ENCODE assay signal across 32 cellular contexts in genomic region chr1:2832506-2833453, GRCh38.
"Had no signal": no experiment of that assay in that cellular context is flagged by ENCODE, and none has a peak within 500 bp of the region (broad histone marks: within the 10 kb centered on the region; RNA-seq: fewer than 3 reads in every experiment).

No MANE protein-coding gene starts in this region.

- DNase-seq: activated CD4-positive, alpha-beta memory T cell treated with anti-CD3 and anti-CD28 coated beads, Interleukin-2, amount 10 ng/mL, durations not matched to agents 7 days and 5 days; activated CD4-positive, alpha-beta T cell treated with anti-CD3 and anti-CD28 coated beads for 48 hours; activated CD8-positive, alpha-beta memory T cell treated with anti-CD3 and anti-CD28 coated beads for 24 hours; activated CD8-positive, alpha-beta memory T cell treated with anti-CD3 and anti-CD28 coated beads, Interleukin-2, amount 10 ng/mL, durations not matched to agents 7 days and 5 days; activated CD8-positive, alpha-beta memory T cell treated with anti-CD3 and anti-CD28 coated beads, Interleukin-2, amount 50 U/mL, for 48 hours; activated effector memory CD4-positive, alpha-beta T cell treated with Interleukin-2 at 50 U/mL for 16 hours; activated naive CD4-positive, alpha-beta T cell treated with anti-CD3 and anti-CD28 coated beads, Interleukin-2, amount 10 ng/mL, durations not matched to agents 7 days and 5 days; activated naive CD8-positive, alpha-beta T cell treated with anti-CD3 and anti-CD28 coated beads, Interleukin-2, amount 50 U/mL, for 24 hours; activated T-cell treated with anti-CD3 and anti-CD28 coated beads, Interleukin-2, amount 50 U/mL, for 48 hours; anterior cingulate cortex; central memory CD4-positive, alpha-beta T cell; Karpas-422; KBM-7; NCI-H1105; NCI-H1417 treated with DMSO at 0.1 percent for 48 hours; NCI-H1930; NCI-H2081 treated with DMSO at 0.1 percent for 48 hours; NCI-H345; NCI-H524 treated with DMSO at 0.1 percent for 48 hours; NK-92 treated with Interleukin-12 subunit alpha and Interleukin-12 subunit beta, amount 100 ng/mL, for 24 hours; PC-3; Peyer's patch; RPMI8226; SHP77; SK-N-SH had no signal

- H3K4me1 Mint-ChIP-seq: activated CD4-positive, alpha-beta memory T cell treated with anti-CD3 and anti-CD28 coated beads, Interleukin-2, amount 10 ng/mL, durations not matched to agents 7 days and 5 days; activated CD8-positive, alpha-beta memory T cell treated with anti-CD3 and anti-CD28 coated beads, Interleukin-2, amount 10 ng/mL, durations not matched to agents 7 days and 5 days; activated naive CD4-positive, alpha-beta T cell treated with anti-CD3 and anti-CD28 coated beads, Interleukin-2, amount 10 ng/mL, durations not matched to agents 7 days and 5 days; activated naive CD8-positive, alpha-beta T cell treated with anti-CD3 and anti-CD28 coated beads, Interleukin-2, amount 50 U/mL, for 24 hours; WTC11 had no signal

- H3K4me2 ChIP-seq: SK-N-SH had no signal

- H3K4me1 ChIP-seq: Peyer's patch, SJSA1 had no signal

- H3K27me3 Mint-ChIP-seq: activated CD4-positive, alpha-beta memory T cell treated with anti-CD3 and anti-CD28 coated beads, Interleukin-2, amount 10 ng/mL, durations not matched to agents 7 days and 5 days; activated CD8-positive, alpha-beta memory T cell treated with anti-CD3 and anti-CD28 coated beads, Interleukin-2, amount 10 ng/mL, durations not matched to agents 7 days and 5 days; activated naive CD8-positive, alpha-beta T cell; activated naive CD8-positive, alpha-beta T cell treated with anti-CD3 and anti-CD28 coated beads, Interleukin-2, amount 50 U/mL, for 24 hours had no signal

- H3K4me3 ChIP-seq: Peyer's patch, SJSA1 had no signal

- H3K9me3 Mint-ChIP-seq: activated naive CD8-positive, alpha-beta T cell treated with anti-CD3 and anti-CD28 coated beads, Interleukin-2, amount 50 U/mL, for 24 hours; T-helper 2 cell treated with Interferon-gamma antibody and Interleukin-4, amounts not matched to agents 5 μg/mL and 100 μg/mL, for 36 hours had no signal

- H3K27ac Mint-ChIP-seq: activated CD4-positive, alpha-beta memory T cell treated with anti-CD3 and anti-CD28 coated beads, Interleukin-2, amount 10 ng/mL, durations not matched to agents 7 days and 5 days; activated CD8-positive, alpha-beta memory T cell treated with anti-CD3 and anti-CD28 coated beads, Interleukin-2, amount 10 ng/mL, durations not matched to agents 7 days and 5 days; activated naive CD4-positive, alpha-beta T cell treated with anti-CD3 and anti-CD28 coated beads, Interleukin-2, amount 10 ng/mL, durations not matched to agents 7 days and 5 days; activated naive CD8-positive, alpha-beta T cell; activated naive CD8-positive, alpha-beta T cell treated with anti-CD3 and anti-CD28 coated beads, Interleukin-2, amount 50 U/mL, for 24 hours; brain; T-helper 1 cell treated with Interleukin-12 subunit alpha and Interleukin-12 subunit beta and Interleukin-4 antibody, amounts not matched to agents 30 μg/mL and 1 μg/mL, for 36 hours; T-helper 2 cell treated with Interferon-gamma antibody and Interleukin-4, amounts not matched to agents 5 μg/mL and 100 μg/mL, for 36 hours; WTC11 had no signal

- H3K9me3 ChIP-seq: SK-N-SH had no signal

- H3K9ac ChIP-seq: SK-N-SH had no signal

- H3K36me3 ChIP-seq: Peyer's patch, SJSA1 had no signal

- H3K9me2 ChIP-seq: SK-N-SH had no signal

- H3K27me3 ChIP-seq: Peyer's patch, SJSA1 had no signal

- H3K36me3 Mint-ChIP-seq: activated CD8-positive, alpha-beta memory T cell treated with anti-CD3 and anti-CD28 coated beads, Interleukin-2, amount 10 ng/mL, durations not matched to agents 7 days and 5 days; activated naive CD4-positive, alpha-beta T cell treated with anti-CD3 and anti-CD28 coated beads, Interleukin-2, amount 10 ng/mL, durations not matched to agents 7 days and 5 days; activated naive CD8-positive, alpha-beta T cell; brain had no signal

- H3K4me3 Mint-ChIP-seq: activated CD4-positive, alpha-beta memory T cell treated with anti-CD3 and anti-CD28 coated beads, Interleukin-2, amount 10 ng/mL, durations not matched to agents 7 days and 5 days; activated CD8-positive, alpha-beta memory T cell treated with anti-CD3 and anti-CD28 coated beads, Interleukin-2, amount 10 ng/mL, durations not matched to agents 7 days and 5 days; activated naive CD4-positive, alpha-beta T cell treated with anti-CD3 and anti-CD28 coated beads, Interleukin-2, amount 10 ng/mL, durations not matched to agents 7 days and 5 days; activated naive CD8-positive, alpha-beta T cell; activated naive CD8-positive, alpha-beta T cell treated with anti-CD3 and anti-CD28 coated beads, Interleukin-2, amount 50 U/mL, for 24 hours; brain; T-helper 1 cell treated with Interleukin-12 subunit alpha and Interleukin-12 subunit beta and Interleukin-4 antibody, amounts not matched to agents 30 μg/mL and 1 μg/mL, for 36 hours; T-helper 2 cell treated with Interferon-gamma antibody and Interleukin-4, amounts not matched to agents 5 μg/mL and 100 μg/mL, for 36 hours; WTC11 had no signal

- ATAC-seq: activated CD4-positive, CD25-positive, alpha-beta regulatory T cell treated with anti-CD3 and anti-CD28 coated beads, Interleukin-2, amount 50 U/mL, for 24 hours; activated CD8-positive, alpha-beta memory T cell treated with anti-CD3 and anti-CD28 coated beads, Interleukin-2, amount 10 ng/mL, durations not matched to agents 7 days and 5 days; activated naive CD8-positive, alpha-beta T cell treated with anti-CD3 and anti-CD28 coated beads, Interleukin-2, amount 50 U/mL, for 24 hours; PC-3; WTC11 had no signal

- H3K27ac ChIP-seq: Peyer's patch, SJSA1 had no signal
